In the genomic region with DNA sequence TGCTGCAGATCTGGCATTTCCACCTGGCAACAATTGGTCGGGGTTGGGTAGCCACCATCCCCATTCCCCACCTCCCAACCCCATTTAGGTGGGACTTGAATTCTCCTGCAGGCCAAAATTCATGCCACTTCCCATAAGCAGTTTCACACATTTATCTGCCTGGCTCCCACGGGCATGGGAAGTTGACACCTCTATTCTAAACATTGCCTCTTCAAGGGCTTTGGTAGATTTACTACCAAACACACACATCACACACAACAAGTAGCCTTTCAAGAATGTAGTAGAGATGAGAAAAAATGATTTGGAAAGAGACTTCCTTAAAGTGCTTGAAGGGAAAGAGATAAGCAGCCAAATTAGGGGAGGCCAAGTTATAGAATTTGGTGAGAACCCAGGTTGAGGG, we compare ENCODE assay signal across 12 cellular contexts. TPM values are rescaled to one million over a fixed set of nuclear protein-coding genes. Genes with fewer than 3 reads are reported as not detected.
DNase-seq lines count a peak whose midpoint lies in the region; ATAC-seq, FAIRE-seq and TF ChIP-seq lines count a peak whose summit lies in the region.
"Had no signal": no experiment of that assay in that cellular context is flagged by ENCODE, and none has a peak within 500 bp of the region (broad histone marks: within the 10 kb centered on the region; RNA-seq: fewer than 3 reads in every experiment).

No MANE protein-coding gene starts in this region.

- H3K36me3 ChIP-seq in RWPE2 (ENCODE audit: low read depth) (peaks cover 39% of the 10 kb centered on the region), keratinocyte (ENCODE audit: control insufficient read depth in 2 of 2, extremely low read depth in 1 of 2, insufficient read depth in 2 of 2, low read length in 2 of 2) (peaks cover 4 to 12% of the 10 kb centered on the region in 2 experiments), suprapubic skin (peaks cover 8% of the 10 kb centered on the region)
- H3K36me3 ChIP-seq: cardiac muscle cell had no signal

- H3K4me3 ChIP-seq in RWPE2 (ENCODE audit: severe bottlenecking), result no peak overlapping the region
- no peak overlapping the region for H3K4me3 ChIP-seq in keratinocyte (ENCODE audit: control insufficient read depth in 2 of 3, extremely low read depth in 1 of 3, insufficient read depth in 2 of 3, low read depth in 1 of 3, low read length in 3 of 3)
- no peak overlapping the region for H3K4me3 ChIP-seq in suprapubic skin
- H3K4me3 ChIP-seq: cardiac muscle cell had no signal

- TF ChIP-seq EP300 in suprapubic skin (IDR thresholded peaks at IDR 0.05), result no peak

- no peaks in the 10 kb centered on the region for H4K20me1 ChIP-seq in keratinocyte (ENCODE audit: control insufficient read depth, extremely low read depth, insufficient read depth, low read length)

- H3K4me1 Mint-ChIP-seq in activated CD8-positive, alpha-beta T cell treated with anti-CD3 and anti-CD28 coated beads for 36 hours (ENCODE audit: low read depth), result peaks cover 37% of the 10 kb centered on the region
- H3K4me1 Mint-ChIP-seq in activated CD8-positive, alpha-beta T cell treated with anti-CD3 and anti-CD28 coated beads, Interleukin-2, amount 10 ng/mL, durations not matched to agents 7 days and 5 days (ENCODE audit: low read depth), result peaks cover 25% of the 10 kb centered on the region

- intact Hi-C loops in activated CD8-positive, alpha-beta T cell treated with anti-CD3 and anti-CD28 coated beads for 36 hours (cut with micrococcal nuclease), result no loop called here

- peaks cover 4% of the 10 kb centered on the region for H3K9me3 Mint-ChIP-seq in activated CD8-positive, alpha-beta T cell treated with anti-CD3 and anti-CD28 coated beads for 36 hours
- H3K9me3 Mint-ChIP-seq in activated CD8-positive, alpha-beta T cell treated with anti-CD3 and anti-CD28 coated beads, Interleukin-2, amount 10 ng/mL, durations not matched to agents 7 days and 5 days (ENCODE audit: insufficient read depth), result peaks cover 7% of the 10 kb centered on the region

- dilution Hi-C loops in keratinocyte (cut with MboI; ENCODE audit: extremely low pct_ligation_motif_present, low sequenced_read_pairs), result no loop called here

- H3K9me1 ChIP-seq in keratinocyte (ENCODE audit: control insufficient read depth, extremely low read depth, insufficient read depth, low read length), result no peaks in the 10 kb centered on the region

- WGBS in suprapubic skin, result 52% methylated on average over 2 of the region's 2 CpGs

- H3K9ac ChIP-seq in keratinocyte (ENCODE audit: control insufficient read depth, extremely low read depth, insufficient read depth, low read length), result no peak overlapping the region
- H3K9ac ChIP-seq: parathyroid adenoma had no signal

- TF ChIP-seq POLR2A in suprapubic skin (IDR thresholded peaks at IDR 0.05), result no peak

- H3K27ac ChIP-seq in RWPE2 (ENCODE audit: poor library complexity, severe bottlenecking), result peak overlapping the region; percentile 96
- no peak overlapping the region for H3K27ac ChIP-seq in keratinocyte (ENCODE audit: control insufficient read depth, insufficient read depth, low read length)
- peak overlapping the region; percentile 99 for H3K27ac ChIP-seq in suprapubic skin
- H3K27ac ChIP-seq: cardiac muscle cell had no signal

- no peaks in the 10 kb centered on the region for H3K27me3 Mint-ChIP-seq in activated CD8-positive, alpha-beta T cell treated with anti-CD3 and anti-CD28 coated beads for 36 hours
- no peaks in the 10 kb centered on the region for H3K27me3 Mint-ChIP-seq in activated CD8-positive, alpha-beta T cell treated with anti-CD3 and anti-CD28 coated beads, Interleukin-2, amount 10 ng/mL, durations not matched to agents 7 days and 5 days (ENCODE audit: low read depth)

- H3K36me3 Mint-ChIP-seq in activated CD8-positive, alpha-beta T cell treated with anti-CD3 and anti-CD28 coated beads for 36 hours (ENCODE audit: low read depth), result peaks cover 5% of the 10 kb centered on the region
- H3K36me3 Mint-ChIP-seq in activated CD8-positive, alpha-beta T cell treated with anti-CD3 and anti-CD28 coated beads, Interleukin-2, amount 10 ng/mL, durations not matched to agents 7 days and 5 days (ENCODE audit: low read depth), result peaks cover 11% of the 10 kb centered on the region

- H3K4me2 ChIP-seq in keratinocyte (ENCODE audit: control insufficient read depth, extremely low read depth, insufficient read depth, low read depth, low read length), result no peak overlapping the region

- no peak for ATAC-seq in activated CD8-positive, alpha-beta T cell treated with anti-CD3 and anti-CD28 coated beads for 36 hours
- ATAC-seq in activated CD8-positive, alpha-beta T cell treated with anti-CD3 and anti-CD28 coated beads, Interleukin-2, amount 10 ng/mL, durations not matched to agents 7 days and 5 days, result no peak
- ATAC-seq in RWPE2 (ENCODE audit: low read depth), result no peak
- ATAC-seq: WTC11 had no signal

- H3K9me3 ChIP-seq in RWPE2 (ENCODE audit: severe bottlenecking) (no peaks in the 10 kb centered on the region), keratinocyte (ENCODE audit: control insufficient read depth, low read depth, low read length) (no peaks in the 10 kb centered on the region), suprapubic skin (no peaks in the 10 kb centered on the region)

- POLR2A ChIA-PET in activated CD8-positive, alpha-beta T cell treated with anti-CD3 and anti-CD28 coated beads for 36 hours (lab: Charles Lee), result no interaction called here
- POLR2A ChIA-PET in activated CD8-positive, alpha-beta T cell treated with anti-CD3 and anti-CD28 coated beads, Interleukin-2, amount 10 ng/mL, durations not matched to agents 7 days and 5 days (lab: Charles Lee), result no interaction called here

- CTCF ChIA-PET in activated CD8-positive, alpha-beta T cell treated with anti-CD3 and anti-CD28 coated beads for 36 hours (lab: Charles Lee), result no interaction called here
- CTCF ChIA-PET in activated CD8-positive, alpha-beta T cell treated with anti-CD3 and anti-CD28 coated beads, Interleukin-2, amount 10 ng/mL, durations not matched to agents 7 days and 5 days (lab: Charles Lee), result no interaction called here

- TF ChIP-seq CTCF in activated CD8-positive, alpha-beta T cell treated with anti-CD3 and anti-CD28 coated beads for 36 hours (IDR thresholded peaks at IDR 0.05), result no peak
- no peak for TF ChIP-seq CTCF in RWPE2 (IDR thresholded peaks at IDR 0.05; ENCODE audit: poor library complexity, severe bottlenecking)
- no peak for TF ChIP-seq CTCF in keratinocyte (optimal IDR thresholded peaks at IDR 0.05 in 1 of 3, IDR thresholded peaks at IDR 0.05 in 1 of 3, conservative IDR thresholded peaks at IDR 0.05 in 1 of 3; ENCODE audit: extremely low read depth in 1 of 3, insufficient read depth in 2 of 3, low read length in 3 of 3)
- TF ChIP-seq CTCF in suprapubic skin (IDR thresholded peaks at IDR 0.05), result no peak

- H3K79me2 ChIP-seq in keratinocyte (ENCODE audit: control insufficient read depth, insufficient read depth, low read length), result peaks cover 15% of the 10 kb centered on the region

- peak overlapping the region; percentile 52 for H2AFZ ChIP-seq in keratinocyte (ENCODE audit: control insufficient read depth, low read length)
- H2AFZ ChIP-seq: parathyroid adenoma had no signal

- no peak overlapping the region for H3K4me3 Mint-ChIP-seq in activated CD8-positive, alpha-beta T cell treated with anti-CD3 and anti-CD28 coated beads for 36 hours
- H3K4me3 Mint-ChIP-seq in activated CD8-positive, alpha-beta T cell treated with anti-CD3 and anti-CD28 coated beads, Interleukin-2, amount 10 ng/mL, durations not matched to agents 7 days and 5 days, result no peak overlapping the region
- H3K4me3 Mint-ChIP-seq: WTC11 had no signal

- H3K27me3 ChIP-seq in RWPE2 (ENCODE audit: insufficient read depth, poor library complexity, severe bottlenecking) (no peaks in the 10 kb centered on the region), keratinocyte (ENCODE audit: control insufficient read depth, extremely low read depth, insufficient read depth, low read length) (no peaks in the 10 kb centered on the region), suprapubic skin (no peaks in the 10 kb centered on the region)
- H3K27me3 ChIP-seq: cardiac muscle cell had no signal

- peak overlapping the region; percentile 41 for H3K27ac Mint-ChIP-seq in activated CD8-positive, alpha-beta T cell treated with anti-CD3 and anti-CD28 coated beads for 36 hours
- no peak overlapping the region for H3K27ac Mint-ChIP-seq in activated CD8-positive, alpha-beta T cell treated with anti-CD3 and anti-CD28 coated beads, Interleukin-2, amount 10 ng/mL, durations not matched to agents 7 days and 5 days
- H3K27ac Mint-ChIP-seq: WTC11 had no signal

- DNase-seq in activated CD8-positive, alpha-beta T cell treated with anti-CD3 and anti-CD28 coated beads for 36 hours, result no peak
- DNase-seq in activated CD8-positive, alpha-beta T cell treated with anti-CD3 and anti-CD28 coated beads, Interleukin-2, amount 10 ng/mL, durations not matched to agents 7 days and 5 days, result no peak
- no peak for DNase-seq in RWPE2 (ENCODE audit: low spot score)
- no peak for DNase-seq in keratinocyte (ENCODE audit: low read depth, low spot score)
- DNase-seq in suprapubic skin (ENCODE audit: low spot score in 2 of 2), result no peak
- no peak for DNase-seq in MV-4-11 (lab: John Stamatoyannopoulos, UW)
- DNase-seq in SHP77 treated with DMSO at 0.1 percent for 48 hours (lab: John Stamatoyannopoulos, UW), result no peak
- no peak for DNase-seq in cortex of kidney (lab: John Stamatoyannopoulos, UW)
- DNase-seq: NCI-H2107 had no signal

- peaks cover 17% of the 10 kb centered on the region for H3K4me1 ChIP-seq in RWPE2 (ENCODE audit: insufficient read depth, poor library complexity, severe bottlenecking)
- H3K4me1 ChIP-seq in keratinocyte (ENCODE audit: control insufficient read depth, extremely low read depth, insufficient read depth, low read length), result peaks cover 27% of the 10 kb centered on the region
- peaks cover 43% of the 10 kb centered on the region for H3K4me1 ChIP-seq in suprapubic skin

- no peak for FAIRE-seq in keratinocyte (lab: Jason Lieb, UNC)

RNA-seq across cellular contexts. Expression of gene ZBTB38, which starts 30.9 kb away (rescaled TPM):
- 10 to 100 TPM; 20.4 to 21.2 TPM for total RNA-seq in activated CD8-positive, alpha-beta T cell treated with anti-CD3 and anti-CD28 coated beads for 36 hours
- 10 to 100 TPM; 27.8 to 29.6 TPM for total RNA-seq in activated CD8-positive, alpha-beta T cell treated with anti-CD3 and anti-CD28 coated beads, Interleukin-2, amount 10 ng/mL, durations not matched to agents 7 days and 5 days
- 17.9 to 41.1 TPM (median 34.9 TPM) in 3 replicates for polyA plus RNA-seq in keratinocyte
- polyA plus RNA-seq in keratinocyte (2011; ENCODE audit: low read depth), result 24.1 TPM
- 15.0 and 25.8 TPM in 2 replicates for polyA plus RNA-seq in keratinocyte (2011; cell fraction: cytosol; rRNA removed)
- 36.8 and 40.9 TPM in 2 replicates for polyA plus RNA-seq in keratinocyte (2011; cell fraction: nucleus; rRNA removed)
- 19.3 and 38.7 TPM in 2 replicates for polyA plus RNA-seq in keratinocyte (2012; ENCODE audit: low replicate concordance)
- polyA minus RNA-seq in keratinocyte, result 45.2 to 76.7 TPM (median 75.1 TPM) in 3 replicates
- 38.2 TPM for polyA minus RNA-seq in keratinocyte (2011; cell fraction: cytosol; rRNA and poly(A)+ RNA removed)
- 59.4 and 96.9 TPM in 2 replicates for polyA minus RNA-seq in keratinocyte (2011; cell fraction: nucleus; rRNA and poly(A)+ RNA removed)
- 100 to 1,000 TPM in 1 of 4 donors, 10 to 100 TPM in 3; 65.8 to 101 (median 85.9) TPM for total RNA-seq in suprapubic skin
